14 cellular contexts compared by ENCODE assay signal in the genomic region with DNA sequence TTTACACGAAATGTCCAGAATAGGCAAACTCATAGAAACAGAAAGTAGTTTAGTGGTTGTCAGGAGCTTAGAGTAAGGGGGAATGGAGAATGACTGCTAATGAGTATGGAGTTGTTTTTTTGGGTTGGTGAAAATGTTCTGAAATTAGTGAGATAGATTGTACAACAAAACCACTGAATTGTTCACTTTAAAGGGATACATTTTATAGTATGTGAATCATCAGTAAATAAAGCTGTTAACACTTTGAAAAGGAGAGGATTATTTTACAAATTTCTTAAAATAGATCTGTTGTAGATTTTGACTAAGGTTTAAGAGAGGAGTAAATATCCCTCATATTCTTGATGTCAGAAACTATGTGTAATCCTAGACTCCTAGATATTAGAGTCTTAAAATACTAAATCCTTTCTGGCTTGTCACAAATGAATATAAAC.
DNase-seq lines count a peak whose midpoint lies in the region; ATAC-seq, FAIRE-seq and TF ChIP-seq lines count a peak whose summit lies in the region.
"Had no signal": no experiment of that assay in that cellular context is flagged by ENCODE, and none has a peak within 500 bp of the region (broad histone marks: within the 10 kb centered on the region; RNA-seq: fewer than 3 reads in every experiment).

No MANE protein-coding gene starts in this region.

- no peak overlapping the region for H3K27ac ChIP-seq in ACC112 (ENCODE audit: low read depth, low read length)
- H3K27ac ChIP-seq in GM12878 (ENCODE audit: control insufficient read depth, insufficient read depth), result no peak overlapping the region
- H3K27ac ChIP-seq in small intestine (ENCODE audit: low read depth in 1 of 2, low read length in 1 of 2), result no peak overlapping the region
- H3K27ac ChIP-seq: ascending aorta, VCaP had no signal

- CTCF ChIA-PET in GM12878 (lab: Yijun Ruan, JAX), result interaction anchor here (1.0 to 3.1 kb wide), 3 partner anchors 16 to 462 kb away, joined by 3 to 12 read pairs (median 3); no protein-coding TSS in a partner anchor

- POLR2A ChIA-PET in GM12878 (lab: Charles Lee), result no interaction called here

- TF ChIP-seq POLR2A in GM12878 (IDR thresholded peaks at IDR 0.05; ENCODE audit: low read depth, low read length), result no peak

- H3K79me2 ChIP-seq in ACC112 (ENCODE audit: control insufficient read depth, insufficient read depth, low read length, unreplicated experiment) (peaks cover 13% of the 10 kb centered on the region), GM12878 (ENCODE audit: control insufficient read depth, insufficient read depth, low read length) (peaks cover 20% of the 10 kb centered on the region)

- ATAC-seq in GM19351 (IDR thresholded peaks at IDR 0.05; ENCODE audit: unreplicated experiment), result peak; percentile 62
- peak; percentile 59 for ATAC-seq in HG02938 (IDR thresholded peaks at IDR 0.05; ENCODE audit: unreplicated experiment)
- peak; percentile 66 for ATAC-seq in GM12878
- no peak for ATAC-seq in GM19023 (IDR thresholded peaks at IDR 0.05; ENCODE audit: unreplicated experiment)
- ATAC-seq: mucosa of descending colon had no signal

- 6% methylated on average over 1 of the region's 1 CpG for WGBS in GM12878 (ENCODE audit: insufficient coverage, insufficient replicate concordance, low lambda C conversion rate, missing lambda C conversion rate)
- WGBS in small intestine, 3 donors, result 59 to 80% (median 63%) methylated on average over 1 of the region's 1 CpG

- peak overlapping the region; percentile 30; the same call in 1 of the 2 replicates for H3K4me3 ChIP-seq in ACC112 (ENCODE audit: low read depth, low read length)
- H3K4me3 ChIP-seq in GM12878, result no peak overlapping the region
- H3K4me3 ChIP-seq in small intestine (ENCODE audit: low read depth in 1 of 2, low read length in 2 of 2), result no peak overlapping the region
- H3K4me3 ChIP-seq: ascending aorta, mucosa of descending colon had no signal

- TF ChIP-seq RAD21 in GM12878 (IDR thresholded peaks at IDR 0.05; ENCODE audit: insufficient read depth, low read depth, low read length), result no peak

- no peak for DNase-seq in GM12878 (ENCODE audit: low read depth, low spot score)
- DNase-seq in iPS-NIHi11 (ENCODE audit: low spot score), result no peak
- DNase-seq in NCI-H2227 treated with DMSO at 0.1 percent for 48 hours (lab: John Stamatoyannopoulos, UW), result no peak
- no peak for DNase-seq in small intestine
- DNase-seq: DMS153; islet precursor cell; mucosa of descending colon; stimulated activated CD8-positive, alpha-beta memory T cell treated with anti-CD3 and anti-CD28 coated beads, Interleukin-4, amount 100 ng/mL, for 48 hours had no signal

- intact Hi-C loops in GM12878 (cut with micrococcal nuclease; ENCODE audit: unreplicated experiment), result no loop called here

- no peaks in the 10 kb centered on the region for H3K27me3 ChIP-seq in ACC112 (ENCODE audit: insufficient read depth, low read length)
- no peaks in the 10 kb centered on the region for H3K27me3 ChIP-seq in GM12878 (replicated peaks in 1 of 2; ENCODE audit: control insufficient read depth in 2 of 2, insufficient read depth in 2 of 2, low read length in 1 of 2)
- no peaks in the 10 kb centered on the region for H3K27me3 ChIP-seq in small intestine (ENCODE audit: control insufficient read depth in 2 of 2, insufficient read depth in 2 of 2, low read length in 2 of 2)
- H3K27me3 ChIP-seq: ascending aorta had no signal

- H3K4me2 ChIP-seq in GM12878 (ENCODE audit: control insufficient read depth, insufficient read depth), result 0 out of 2 replicates have a peak overlapping the region, but pooled peaks have one; percentile 41

- FAIRE-seq in GM12878 (lab: Jason Lieb, UNC) (peak; percentile 77), small intestine (lab: Jason Lieb, UNC) (no peak)

- H3K4me1 ChIP-seq in ACC112 (ENCODE audit: control insufficient read depth, insufficient read depth, low read length, unreplicated experiment) (peaks cover 9% of the 10 kb centered on the region), GM12878 (ENCODE audit: control insufficient read depth, insufficient read depth, low read length) (no peaks in the 10 kb centered on the region), small intestine (ENCODE audit: control insufficient read depth in 2 of 2, insufficient read depth in 1 of 2, low read depth in 1 of 2, low read length in 1 of 2) (no peaks in the 10 kb centered on the region)

- RAD21 ChIA-PET in GM12878 (lab: Charles Lee; ENCODE audit: unreplicated experiment), result interaction anchor here (1.5 kb wide), 1 partner anchor 8 kb away, joined by 3 read pairs; no protein-coding TSS in a partner anchor

- no peak for TF ChIP-seq EP300 in GM12878 (IDR thresholded peaks at IDR 0.05; ENCODE audit: borderline replicate concordance in 1 of 2, control insufficient read depth in 1 of 2, low read depth in 2 of 2, low read length in 2 of 2)

- no TSS peak for BruUV-seq in GM12878 (replicated peaks; lab: Mats Ljungman, UMichigan)

- H3K9ac ChIP-seq in GM12878 (ENCODE audit: control insufficient read depth, insufficient read depth, low read length), result no peak overlapping the region

- no peak for TF ChIP-seq CTCF in GM12878 (IDR thresholded peaks at IDR 0.05 in 2 of 3, conservative IDR thresholded peaks at IDR 0.05 in 1 of 3; ENCODE audit: control insufficient read depth in 2 of 3, extremely low read depth in 1 of 3, insufficient read depth in 1 of 3, low read depth in 3 of 3, low read length in 3 of 3)

- no peaks in the 10 kb centered on the region for H3K36me3 ChIP-seq in ACC112 (ENCODE audit: insufficient read depth, low read length)
- peaks cover 0 to 7% of the 10 kb centered on the region in 2 experiments; a peak in 1 of 4 replicates for H3K36me3 ChIP-seq in GM12878 (ENCODE audit: control insufficient read depth in 2 of 2, insufficient read depth in 2 of 2, low read length in 1 of 2)
- peaks cover 0 to 2% of the 10 kb centered on the region in 2 donors for H3K36me3 ChIP-seq in small intestine (ENCODE audit: control insufficient read depth in 2 of 2, insufficient read depth in 2 of 2, low read length in 2 of 2)
- H3K36me3 ChIP-seq: ascending aorta had no signal

- no peaks in the 10 kb centered on the region for H4K20me1 ChIP-seq in GM12878 (ENCODE audit: control insufficient read depth, insufficient read depth)

- SMC1A ChIA-PET in GM12878 (lab: Charles Lee; ENCODE audit: uncharacterized antibody, unreplicated experiment), result interaction anchor here (0.8 to 2.5 kb wide), 3 partner anchors 12 to 327 kb away, joined by 3 to 10 read pairs (median 4); no protein-coding TSS in a partner anchor

- H3K9me3 ChIP-seq in GM12878 (replicated peaks; ENCODE audit: control insufficient read depth, insufficient read depth, low read length) (peaks cover 2% of the 10 kb centered on the region), small intestine (ENCODE audit: control insufficient read depth, low read depth) (no peaks in the 10 kb centered on the region)
- H3K9me3 ChIP-seq: ascending aorta, mucosa of descending colon had no signal

- H2AFZ ChIP-seq in ACC112 (ENCODE audit: low read length, unreplicated experiment) (no peak overlapping the region), GM12878 (ENCODE audit: control insufficient read depth, low read depth, low read length) (no peak overlapping the region)

- in situ Hi-C loops in GM12878 (cut with MboI), result no loop called here

TF ChIP-seq in GM12878, 131 proteins besides CTCF, POLR2A, EP300 and RAD21:
- no peak for TF ChIP-seq ZSCAN29 (IDR thresholded peaks at IDR 0.05)
- TF ChIP-seq BACH1 (IDR thresholded peaks at IDR 0.05; ENCODE audit: borderline replicate concordance), result no peak
- TF ChIP-seq EGR1 (IDR thresholded peaks at IDR 0.05; ENCODE audit: borderline replicate concordance in 1 of 2, low read depth in 2 of 2, low read length in 2 of 2), result no peak
- TF ChIP-seq RUNX3 (IDR thresholded peaks at IDR 0.05; ENCODE audit: low read length), result peak; percentile 22; the same call in 1 of the 2 replicates
- no peak for TF ChIP-seq BHLHE40 (IDR thresholded peaks at IDR 0.05; ENCODE audit: borderline replicate concordance in 1 of 2, low read depth in 2 of 2, low read length in 1 of 2)
- no peak for TF ChIP-seq ETV6 (conservative IDR thresholded peaks at IDR 0.05 in 1 of 2, IDR thresholded peaks at IDR 0.05 in 1 of 2; ENCODE audit: borderline replicate concordance in 1 of 2, low read depth in 1 of 2)
- TF ChIP-seq RFX5 (IDR thresholded peaks at IDR 0.05; ENCODE audit: low read depth, low read length), result no peak
